ENCODE assay signal across 16 cellular contexts in genomic region chr2:100248044-100248330, GRCh38.
A peak's percentile ranks its signal among the peaks of the same experiment; 100 is the strongest.
DNase-seq lines count a peak whose midpoint lies in the region; ATAC-seq, FAIRE-seq and TF ChIP-seq lines count a peak whose summit lies in the region.
"Had no signal": no experiment of that assay in that cellular context is flagged by ENCODE, and none has a peak within 500 bp of the region (broad histone marks: within the 10 kb centered on the region; RNA-seq: fewer than 3 reads in every experiment).

No MANE protein-coding gene starts in this region.

- intact Hi-C loops in sciatic nerve (cut with DNase I) = no loop called here

- DNase-seq in GM12891 (ENCODE audit: insufficient read length, low spot score) = peak; percentile 18
- DNase-seq in NAMALWA (ENCODE audit: low spot score) = peak; percentile 84
- DNase-seq in A172 (ENCODE audit: low spot score) = no peak
- DNase-seq in sciatic nerve (ENCODE audit: low spot score) = no peak
- DNase-seq in NCI-H2227 (lab: John Stamatoyannopoulos, UW; ENCODE audit: unreplicated experiment) = no peak
- DNase-seq in T-helper 2 cell = no peak
- DNase-seq: activated CD4-positive, alpha-beta T cell treated with anti-CD3 and anti-CD28 coated beads, Interleukin-2, amount 50 U/mL, for 1 hour; activated T-cell treated with anti-CD3 and anti-CD28 coated beads, Interleukin-2, amount 50 U/mL, for 72 hours; amniotic stem cell; Calu3; head of caudate nucleus; NCI-H1105 had no signal

- FAIRE-seq in GM12891 (lab: Jason Lieb, UNC) = no peak
- FAIRE-seq: RCC 7860, urothelium cell line had no signal

- no peak for TF ChIP-seq POLR2A in GM12891 (IDR thresholded peaks at IDR 0.05; ENCODE audit: low read depth, low read length)

- ATAC-seq in GM19372 (IDR thresholded peaks at IDR 0.05; ENCODE audit: low read depth, unreplicated experiment) (peak; percentile 3), HG02884 (IDR thresholded peaks at IDR 0.05; ENCODE audit: unreplicated experiment) (peak; percentile 15), sciatic nerve (no peak)
- ATAC-seq: activated T-cell treated with anti-CD3 and anti-CD28 coated beads, Interleukin-2, amount 50 U/mL, for 72 hours had no signal

TF ChIP-seq in GM12891, 5 proteins besides CTCF, POLR2A, EP300 and RAD21:
- TF ChIP-seq PAX5 (IDR thresholded peaks at IDR 0.05; ENCODE audit: insufficient read depth, low read length, severe bottlenecking) (no peak), SPI1 (IDR thresholded peaks at IDR 0.05; ENCODE audit: low read depth, low read length) (no peak), POU2F2 (IDR thresholded peaks at IDR 0.05; ENCODE audit: low read depth, low read length) (no peak), TAF1 (IDR thresholded peaks at IDR 0.05; ENCODE audit: low read depth, low read length) (no peak), POLR2AphosphoS5 (IDR thresholded peaks at IDR 0.05; ENCODE audit: low read depth, low read length) (no peak)

Comparison
In these comparisons a context has a peak if more than half of its experiments do, and no peak if none do; other contexts are left out.
1. DNase-seq: peak in GM12891 (single experiment) and NAMALWA (single experiment); none in A172 (single experiment), sciatic nerve (single experiment), NCI-H2227 (single experiment) and T-helper 2 cell (0 of 5).